Comparison of ENCODE assay signal across 8 cellular contexts in genomic region chr10:126630225-126630624, GRCh38. TPM values are rescaled to one million over a fixed set of nuclear protein-coding genes. Genes with fewer than 3 reads are reported as not detected.
"Had no signal": no experiment of that assay in that cellular context is flagged by ENCODE, and none has a peak within 500 bp of the region (broad histone marks: within the 10 kb centered on the region; RNA-seq: fewer than 3 reads in every experiment).

No MANE protein-coding gene starts in this region.

- H3K4me3 Mint-ChIP-seq: HFFc6 had no signal

- H3K9ac ChIP-seq: GM23248 had no signal

- DNase-seq: GM23248, GOT3, H7, HFFc6, IMR-90 had no signal

- H3K4me3 ChIP-seq: GM23248, HAP-1 had no signal

- H3K4me1 ChIP-seq: HAP-1 had no signal

- H3K27ac Mint-ChIP-seq: HFFc6 had no signal

- H3K27ac ChIP-seq: GM23248 had no signal

- H3K9me3 Mint-ChIP-seq: HFFc6 had no signal

- ATAC-seq: HCT116 had no signal

- H3K36me3 ChIP-seq: HAP-1 had no signal

- H3K9me3 ChIP-seq: HAP-1 had no signal

RNA-seq across cellular contexts. Expression of gene C10orf90, which starts 40.3 kb away (rescaled TPM):
- total RNA-seq: HFFc6, HT-29 had no signal
